24 cellular contexts compared by ENCODE assay signal in genomic region chr12:128178971-128179370, GRCh38.
DNase-seq lines count a peak whose midpoint lies in the region; ATAC-seq and TF ChIP-seq lines count a peak whose summit lies in the region.
"Had no signal": no experiment of that assay in that cellular context is flagged by ENCODE, and none has a peak within 500 bp of the region (broad histone marks: within the 10 kb centered on the region; RNA-seq: fewer than 3 reads in every experiment).

No MANE protein-coding gene starts in this region.

- H3K36me3 Mint-ChIP-seq in osteocyte (ENCODE audit: unreplicated experiment): no peaks in the 10 kb centered on the region
- H3K36me3 Mint-ChIP-seq: brain, IgD-negative memory B cell, naive B cell, T-cell had no signal

- H3K79me1 ChIP-seq in mesendoderm (ENCODE audit: low read length): no peaks in the 10 kb centered on the region

- H2BK120ac ChIP-seq in mesendoderm (ENCODE audit: low read depth, low read length): no peak overlapping the region

- no peaks in the 10 kb centered on the region for H3K27me3 Mint-ChIP-seq in osteocyte (ENCODE audit: unreplicated experiment)
- H3K27me3 Mint-ChIP-seq: activated B cell treated with CpG ODN at 0.5 μM for 24 hours, B cell, IgD-negative memory B cell, naive B cell, T-cell had no signal

- H2BK15ac ChIP-seq in mesendoderm (replicated peaks; ENCODE audit: low read depth): no peak overlapping the region

- no peaks in the 10 kb centered on the region for H3K4me1 Mint-ChIP-seq in osteocyte (ENCODE audit: unreplicated experiment)
- H3K4me1 Mint-ChIP-seq: activated B cell treated with CpG ODN at 0.5 μM for 24 hours, B cell, brain, IgD-negative memory B cell, naive B cell, T-cell had no signal

- H3K4me2 ChIP-seq in mesendoderm (ENCODE audit: low read length): no peak overlapping the region

- in situ Hi-C loops in ACHN (cut with HindIII; ENCODE audit: low pct_ligation_motif_present, low pct_unique_long_range_greater_than_20kb, low sequenced_read_pairs): no loop called here

- no CpG with 5 or more reads among the region's 3 CpGs for WGBS in mesendoderm (ENCODE audit: extremely low coverage, insufficient coverage, low lambda C conversion rate)

- TF ChIP-seq CTCF in epithelial cell of proximal tubule (conservative IDR thresholded peaks at IDR 0.05; ENCODE audit: low read depth, low read length) (no peak), osteocyte (IDR thresholded peaks at IDR 0.05) (no peak)

- H4K8ac ChIP-seq in mesendoderm (ENCODE audit: low read depth, low read length): no peak overlapping the region

- no peak overlapping the region for H2BK5ac ChIP-seq in mesendoderm (ENCODE audit: low read length)

- H3K27me3 ChIP-seq in mesendoderm (ENCODE audit: insufficient read depth, low read length, poor library complexity): no peaks in the 10 kb centered on the region
- H3K27me3 ChIP-seq: heart right ventricle, left lung, SJSA1, transverse colon had no signal

- H2AK5ac ChIP-seq in mesendoderm (ENCODE audit: low read length): no peak overlapping the region

- no peaks in the 10 kb centered on the region for H3K36me3 ChIP-seq in mesendoderm (ENCODE audit: control insufficient read depth, insufficient read depth, low read length)
- H3K36me3 ChIP-seq: heart right ventricle, left lung, SJSA1, transverse colon had no signal

- H3K9me3 Mint-ChIP-seq in osteocyte (ENCODE audit: unreplicated experiment): peaks cover 17% of the 10 kb centered on the region

- no peak overlapping the region for H3K4me3 ChIP-seq in epithelial cell of proximal tubule (ENCODE audit: low read depth, low read length)
- no peak overlapping the region for H3K4me3 ChIP-seq in mesendoderm (ENCODE audit: low read length)
- H3K4me3 ChIP-seq: heart right ventricle, left lung, SJSA1, transverse colon had no signal

- H3K23ac ChIP-seq in mesendoderm (ENCODE audit: low read length): no peak overlapping the region

- no peak overlapping the region for H3K4me3 Mint-ChIP-seq in osteocyte (ENCODE audit: unreplicated experiment)
- H3K4me3 Mint-ChIP-seq: activated B cell treated with CpG ODN at 0.5 μM for 24 hours, B cell, brain, IgD-negative memory B cell, naive B cell, T-cell had no signal

- no peak overlapping the region for H4K5ac ChIP-seq in mesendoderm (ENCODE audit: low read length)

- H3K18ac ChIP-seq in mesendoderm (ENCODE audit: low read length): no peak overlapping the region

- no peak for ATAC-seq in HG03097 (IDR thresholded peaks at IDR 0.05; ENCODE audit: low FRiP score, unreplicated experiment)
- ATAC-seq: heart right ventricle, left lung, T-cell had no signal

- H3K4me1 ChIP-seq in mesendoderm (ENCODE audit: control insufficient read depth, low read depth, low read length): no peaks in the 10 kb centered on the region
- H3K4me1 ChIP-seq: heart right ventricle, left lung, SJSA1, transverse colon had no signal

- H3K9ac ChIP-seq in mesendoderm (ENCODE audit: low read length): no peak overlapping the region

- no peaks in the 10 kb centered on the region for H3K79me2 ChIP-seq in mesendoderm (ENCODE audit: control insufficient read depth, insufficient read depth, low read length)

- no peak overlapping the region for H3K56ac ChIP-seq in mesendoderm (ENCODE audit: low read length)

- H3K27ac Mint-ChIP-seq in osteocyte (ENCODE audit: unreplicated experiment): no peak overlapping the region
- H3K27ac Mint-ChIP-seq: activated B cell treated with CpG ODN at 0.5 μM for 24 hours, B cell, brain, IgD-negative memory B cell, naive B cell, T-cell had no signal

- no peak overlapping the region for H3K27ac ChIP-seq in mesendoderm (ENCODE audit: low read depth, low read length)
- H3K27ac ChIP-seq: epithelial cell of prostate, heart right ventricle, left lung, SJSA1, transverse colon had no signal

- H3K4ac ChIP-seq in mesendoderm (ENCODE audit: low read depth, low read length): no peak overlapping the region

- DNase-seq in ACHN (peak; percentile 97), NCI-H460 (ENCODE audit: extremely low read depth, low read depth) (peak; percentile 19), epithelial cell of proximal tubule (ENCODE audit: low read depth) (peak; percentile 84), mesendoderm (peak; percentile 13), osteocyte (ENCODE audit: extremely low spot score, unreplicated experiment) (no peak), NCI-H2029 (lab: John Stamatoyannopoulos, UW) (no peak), NCI-H2029 treated with DMSO at 0.1 percent for 48 hours (lab: John Stamatoyannopoulos, UW) (no peak)
- DNase-seq: activated B cell treated with CpG ODN at 0.5 μM for 24 hours; activated CD4-positive, alpha-beta T cell treated with anti-CD3 and anti-CD28 coated beads, Interleukin-2, amount 50 U/mL, for 4 hours; activated naive CD4-positive, alpha-beta T cell treated with Interleukin-2 at 50 U/mL for 16 hours; foreskin fibroblast; heart right ventricle; left lung; naive B cell; NCI-H1417 treated with DMSO at 0.1 percent for 48 hours; NCI-H524 treated with DMSO at 0.1 percent for 48 hours; T-cell; transverse colon had no signal

Comparison
In these comparisons a context has a peak if more than half of its experiments do, and no peak if none do; other contexts are left out.
1. DNase-seq: peak in ACHN (single experiment), NCI-H460 (single experiment), epithelial cell of proximal tubule (single experiment) and mesendoderm (single experiment); none in osteocyte (single experiment), NCI-H2029 (single experiment) and NCI-H2029 treated with DMSO at 0.1 percent for 48 hours (single experiment).